8 cellular contexts compared by ENCODE assay signal in the genomic region with DNA sequence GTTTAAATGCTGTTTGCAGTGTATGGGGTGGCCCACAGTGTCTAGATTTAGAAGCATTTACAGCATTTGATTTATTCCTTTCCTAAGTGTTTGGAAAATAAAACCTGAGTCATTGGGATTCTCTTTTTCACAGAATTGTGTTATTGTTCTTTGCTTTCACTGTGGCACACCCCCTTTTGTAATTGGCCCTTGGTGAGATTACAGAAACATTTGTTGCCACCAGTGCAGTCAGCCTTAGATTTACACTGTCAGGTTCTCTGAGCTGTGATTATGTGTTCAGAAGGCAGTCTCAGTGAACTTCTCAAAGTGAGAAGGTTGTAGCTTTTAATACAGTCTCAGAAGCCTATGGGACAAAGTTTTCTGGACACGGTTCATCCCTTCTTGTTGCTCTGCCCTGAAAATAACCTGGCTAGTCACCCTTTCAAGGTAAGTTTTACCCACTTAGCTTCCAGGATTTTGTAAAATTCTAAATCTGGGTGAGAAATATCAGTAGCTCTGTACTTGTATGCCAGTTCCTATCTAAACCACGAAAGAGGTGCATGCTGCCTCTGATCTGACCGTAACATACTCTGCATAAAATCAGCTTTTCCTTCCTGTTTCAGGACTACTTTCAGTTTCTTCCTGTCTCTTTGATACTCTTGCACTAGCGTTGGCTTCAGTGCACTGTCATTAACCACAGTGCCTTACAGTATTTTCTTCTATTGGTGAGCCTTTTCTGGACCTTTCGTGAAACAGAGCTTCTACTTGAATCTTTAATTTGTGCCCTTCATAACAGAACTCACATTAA. TPM values are rescaled to one million over a fixed set of nuclear protein-coding genes. Genes with fewer than 3 reads are reported as not detected.
DNase-seq lines count a peak whose midpoint lies in the region; ATAC-seq, FAIRE-seq and TF ChIP-seq lines count a peak whose summit lies in the region.

No MANE protein-coding gene starts in this region.

- no peak for TF ChIP-seq CTCF in upper lobe of left lung (IDR thresholded peaks at IDR 0.05)

- H3K27me3 ChIP-seq in CD4-positive, alpha-beta memory T cell (ENCODE audit: insufficient read depth, low read length), result no peaks in the 10 kb centered on the region
- H3K27me3 ChIP-seq in upper lobe of left lung, result no peaks in the 10 kb centered on the region

- no peaks in the 10 kb centered on the region for H3K9me3 Mint-ChIP-seq in CD4-positive, alpha-beta memory T cell

- POLR2A ChIA-PET in CD4-positive, alpha-beta memory T cell (lab: Charles Lee; ENCODE audit: partially characterized antibody), result interaction anchor here (0.6 to 6.5 kb wide), 20 partner anchors 9 to 271 kb away, joined by 3 to 135 read pairs (median 5); a partner anchor contains a TSS

- peak overlapping the region; percentile 63 to 96 (median 88) for H3K27ac Mint-ChIP-seq in CD4-positive, alpha-beta memory T cell

- no peaks in the 10 kb centered on the region for H3K36me3 ChIP-seq in CD4-positive, alpha-beta memory T cell (ENCODE audit: insufficient read depth, low read length)
- H3K36me3 ChIP-seq in upper lobe of left lung, result no peaks in the 10 kb centered on the region

- no peaks in the 10 kb centered on the region for H3K36me3 Mint-ChIP-seq in CD4-positive, alpha-beta memory T cell

- ATAC-seq in GM19025 (IDR thresholded peaks at IDR 0.05; ENCODE audit: low read depth, unreplicated experiment) (peak; percentile 86), HG03108 (IDR thresholded peaks at IDR 0.05; ENCODE audit: unreplicated experiment) (peak; percentile 88), upper lobe of left lung (ENCODE audit: low FRiP score in 2 of 2) (peak; percentile 79 to 90)

- no peaks in the 10 kb centered on the region for H3K27me3 Mint-ChIP-seq in CD4-positive, alpha-beta memory T cell

- peaks cover 49% of the 10 kb centered on the region for H3K4me1 ChIP-seq in CD4-positive, alpha-beta memory T cell (ENCODE audit: insufficient read depth, low read length)
- H3K4me1 ChIP-seq in upper lobe of left lung, result peaks cover 28 to 37% (median 28%) of the 10 kb centered on the region in 4 donors

- intact Hi-C loops in CD4-positive, alpha-beta memory T cell (cut with micrococcal nuclease), result loop anchor here (1.0 to 2.0 kb wide), 5 partner anchors 29 to 168 kb away; a partner anchor contains a TSS

- no peak for TF ChIP-seq EP300 in upper lobe of left lung (IDR thresholded peaks at IDR 0.05)

- H3K9me3 ChIP-seq in CD4-positive, alpha-beta memory T cell (ENCODE audit: control insufficient read depth in 1 of 2, low read length in 2 of 2), result no peaks in the 10 kb centered on the region
- no peaks in the 10 kb centered on the region for H3K9me3 ChIP-seq in upper lobe of left lung

- H3K4me3 ChIP-seq in CD4-positive, alpha-beta memory T cell (ENCODE audit: low read length in 2 of 2), result peak overlapping the region; percentile 15 to 46
- peak overlapping the region in 3 of 4 donors; percentile 28 to 44 (median 44) for H3K4me3 ChIP-seq in upper lobe of left lung

- FAIRE-seq in colon (lab: Jason Lieb, UNC), result peak; percentile 31

- DNase-seq in CD4-positive, alpha-beta memory T cell, result peak; percentile 59 to 73 (median 66)
- DNase-seq in SIG-M5 (lab: John Stamatoyannopoulos, UW) (peak; percentile 31), medulla oblongata (ENCODE audit: extremely low spot score) (peak; percentile 80), upper lobe of left lung (no peak), COLO668 (lab: John Stamatoyannopoulos, UW; ENCODE audit: unreplicated experiment) (no peak)

- CTCF ChIA-PET in CD4-positive, alpha-beta memory T cell (lab: Charles Lee; ENCODE audit: partially characterized antibody), result interaction anchor here (0.7 to 6.7 kb wide), 28 partner anchors 10 to 373 kb away, joined by 3 to 127 read pairs (median 7); a partner anchor contains a TSS

- WGBS in upper lobe of left lung, 2 donors, result 1 to 2% methylated on average over 5 of the region's 5 CpGs

- H3K4me1 Mint-ChIP-seq in CD4-positive, alpha-beta memory T cell, result peaks cover 31 to 50% (median 42%) of the 10 kb centered on the region in 4 donors

- no peak for TF ChIP-seq POLR2A in upper lobe of left lung (IDR thresholded peaks at IDR 0.05)

- H3K27ac ChIP-seq in CD4-positive, alpha-beta memory T cell (ENCODE audit: low read depth, low read length), result peak overlapping the region; percentile 71
- H3K27ac ChIP-seq in upper lobe of left lung, result peak overlapping the region; percentile 66 to 84 (median 78)

- H3K4me3 Mint-ChIP-seq in CD4-positive, alpha-beta memory T cell, result peak overlapping the region; percentile 67 to 88 (median 80)

RNA-seq across cellular contexts. Expression of a gene that starts 12.6 kb away (rescaled TPM):
- total RNA-seq in CD4-positive, alpha-beta memory T cell, result 10 to 100 TPM; 36.2 TPM
- polyA plus RNA-seq in CD4-positive, alpha-beta memory T cell, result 1 to 10 TPM; 3.3 to 9.2 TPM
- 100 to 1,000 TPM in 2 of 6 donors, 10 to 100 TPM in 4; 65.1 to 161 (median 80.8) TPM for total RNA-seq in upper lobe of left lung

RNA-seq across cellular contexts. Expression of a gene that starts 46.0 kb away (rescaled TPM):
- 10 to 100 TPM; 43.2 to 45.3 TPM for total RNA-seq in CD4-positive, alpha-beta memory T cell
- polyA plus RNA-seq in CD4-positive, alpha-beta memory T cell, result 10 to 100 TPM in 1 of 2 donors, 1 to 10 TPM in 1; 4.7 to 17.2 TPM
- total RNA-seq in upper lobe of left lung, result 10 to 100 TPM; 18.9 to 33.4 (median 27.9) TPM

Comparison
In these comparisons a context has a peak if more than half of its experiments do, and no peak if none do; other contexts are left out.
1. DNase-seq: peak in CD4-positive, alpha-beta memory T cell (5 of 5), SIG-M5 (single experiment) and medulla oblongata (single experiment); none in upper lobe of left lung (0 of 2) and COLO668 (single experiment).
2. Peak in every context shown above with its lines, with median percentiles within 50 percentile points of each other: ATAC-seq.